In genomic region chr2:74199275-74199701, GRCh38 we compare ENCODE assay signal across 1 cellular context.
TF ChIP-seq lines count a peak whose summit lies in the region.

No MANE protein-coding gene starts in this region.

TF ChIP-seq in HepG2, 621 proteins besides CTCF, POLR2A, EP300 and RAD21 (continued from another document):
- TF ChIP-seq HOMEZ (CRISPR knock-in tag; IDR thresholded peaks at IDR 0.05; ENCODE audit: low read depth) = 0 out of 2 replicates have a peak, but pooled peaks have one; percentile 30
- TF ChIP-seq ZNF44 (CRISPR knock-in tag; IDR thresholded peaks at IDR 0.05) = no peak
- TF ChIP-seq TCF12 (IDR thresholded peaks at IDR 0.05) = no peak
- no peak for TF ChIP-seq TCF12 (CRISPR knock-in tag; IDR thresholded peaks at IDR 0.05)
- TF ChIP-seq ZNF556 (CRISPR knock-in tag; IDR thresholded peaks at IDR 0.05; ENCODE audit: borderline replicate concordance) = no peak
